1 cellular context compared by ENCODE assay signal in the genomic region with DNA sequence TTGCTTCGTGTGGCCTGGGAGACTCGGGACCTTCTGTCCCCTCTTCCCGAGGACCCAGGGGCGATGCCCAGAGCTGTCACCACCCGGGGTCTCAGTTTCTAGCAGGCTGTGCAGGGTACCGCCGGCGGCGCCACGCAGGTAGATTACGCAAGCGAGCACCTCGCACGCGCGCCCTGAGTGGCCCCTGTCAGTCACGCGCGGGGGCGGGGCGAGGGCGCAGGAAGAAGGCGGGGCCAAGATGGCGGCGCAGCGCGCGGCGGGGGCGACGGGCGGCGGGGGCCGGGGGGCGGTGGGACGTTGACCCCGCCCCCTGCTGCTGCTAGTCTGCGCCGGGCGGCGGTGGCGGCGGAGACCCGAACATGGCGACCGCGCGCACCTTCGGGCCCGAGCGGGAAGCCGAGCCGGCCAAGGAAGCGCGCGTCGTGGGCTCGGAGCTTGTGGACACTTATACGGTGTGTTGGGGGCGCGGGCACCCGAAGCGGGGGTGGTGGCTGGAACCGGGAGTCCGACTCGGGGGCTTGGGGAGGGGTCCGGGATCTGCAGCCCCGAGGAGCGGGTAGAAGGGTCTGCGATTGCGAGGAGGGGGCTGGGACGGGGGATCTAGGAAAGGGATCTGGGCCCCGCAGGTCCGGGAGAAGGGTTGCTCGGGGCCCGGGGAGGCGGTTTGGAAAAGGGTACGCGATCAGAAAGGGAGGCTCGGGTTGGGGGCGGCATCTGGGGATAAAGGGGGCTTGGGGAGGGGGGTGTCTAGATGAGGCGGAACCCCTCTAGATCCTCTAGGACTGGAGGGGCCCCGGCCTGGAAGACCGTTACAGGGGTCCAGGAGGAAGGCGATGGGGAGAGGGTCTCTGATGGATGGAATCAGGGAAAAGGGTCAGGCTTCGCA.
TF ChIP-seq lines count a peak whose summit lies in the region.

Gene NISCH (plus strand): TSS at position 322 of the 886 bp plus-strand sequence. CDS start 38 bp downstream, at position 360.

TF ChIP-seq in K562, 482 proteins besides CTCF, POLR2A, EP300 and RAD21 (continued from another document and continues in another):
- TF ChIP-seq, protein P1, sequence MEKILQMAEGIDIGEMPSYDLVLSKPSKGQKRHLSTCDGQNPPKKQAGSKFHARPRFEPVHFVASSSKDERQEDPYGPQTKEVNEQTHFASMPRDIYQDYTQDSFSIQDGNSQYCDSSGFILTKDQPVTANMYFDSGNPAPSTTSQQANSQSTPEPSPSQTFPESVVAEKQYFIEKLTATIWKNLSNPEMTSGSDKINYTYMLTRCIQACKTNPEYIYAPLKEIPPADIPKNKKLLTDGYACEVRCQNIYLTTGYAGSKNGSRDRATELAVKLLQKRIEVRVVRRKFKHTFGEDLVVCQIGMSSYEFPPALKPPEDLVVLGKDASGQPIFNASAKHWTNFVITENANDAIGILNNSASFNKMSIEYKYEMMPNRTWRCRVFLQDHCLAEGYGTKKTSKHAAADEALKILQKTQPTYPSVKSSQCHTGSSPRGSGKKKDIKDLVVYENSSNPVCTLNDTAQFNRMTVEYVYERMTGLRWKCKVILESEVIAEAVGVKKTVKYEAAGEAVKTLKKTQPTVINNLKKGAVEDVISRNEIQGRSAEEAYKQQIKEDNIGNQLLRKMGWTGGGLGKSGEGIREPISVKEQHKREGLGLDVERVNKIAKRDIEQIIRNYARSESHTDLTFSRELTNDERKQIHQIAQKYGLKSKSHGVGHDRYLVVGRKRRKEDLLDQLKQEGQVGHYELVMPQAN (IDR thresholded peaks at IDR 0.05; ENCODE audit: borderline replicate concordance), result 0 out of 2 replicates have a peak, but pooled peaks have one; percentile 26
- TF ChIP-seq HNRNPLL (IDR thresholded peaks at IDR 0.05; ENCODE audit: low read depth, low read length, poor library complexity, severe bottlenecking) (peak; percentile 69), BCL6 (CRISPR knock-in tag; IDR thresholded peaks at IDR 0.05) (no peak), PRMT5 (CRISPR knock-in tag; IDR thresholded peaks at IDR 0.05) (no peak), CREB1 (IDR thresholded peaks at IDR 0.05) (peak; percentile 48; the same call in 1 of the 2 replicates), CREB1 (CRISPR knock-in tag; IDR thresholded peaks at IDR 0.05) (0 out of 2 replicates have a peak, but pooled peaks have one; percentile 4), PTTG1 (tag; IDR thresholded peaks at IDR 0.05; ENCODE audit: low read depth) (no peak), PBX2 (CRISPR knock-in tag; IDR thresholded peaks at IDR 0.05; ENCODE audit: low read depth) (peak; percentile 80), PBX2 (tag; conservative IDR thresholded peaks at IDR 0.05; ENCODE audit: low read depth) (peak; percentile 62), HDAC2 (IDR thresholded peaks at IDR 0.05) (no peak), EGR1 (conservative IDR thresholded peaks at IDR 0.05) (peak; percentile 59), EWSR1 (IDR thresholded peaks at IDR 0.05; ENCODE audit: borderline replicate concordance, low read depth, partially characterized antibody) (no peak), ZMIZ1 (IDR thresholded peaks at IDR 0.05; ENCODE audit: low read depth in 2 of 2, low read length in 2 of 2) (peak in 1 of 2 experiments; percentile 62; a peak in 1 of 4 replicates), CC2D1A (IDR thresholded peaks at IDR 0.05) (no peak), ETV5 (CRISPR knock-in tag; IDR thresholded peaks at IDR 0.05; ENCODE audit: low read depth) (no peak), CEBPG (CRISPR knock-in tag; IDR thresholded peaks at IDR 0.05) (peak; percentile 96), CEBPG (tag; conservative IDR thresholded peaks at IDR 0.05 in 1 of 2, IDR thresholded peaks at IDR 0.05 in 1 of 2) (peak; percentile 93 to 96), SUPT5H (IDR thresholded peaks at IDR 0.05) (peak; percentile 85), ZNF696 (CRISPR knock-in tag; conservative IDR thresholded peaks at IDR 0.05) (no peak), HCFC1 (IDR thresholded peaks at IDR 0.05; ENCODE audit: low read depth, low read length) (peak; percentile 24; the same call in 1 of the 2 replicates), CBX5 (IDR thresholded peaks at IDR 0.05; ENCODE audit: borderline replicate concordance, low read depth) (no peak), FUS (optimal IDR thresholded peaks at IDR 0.05; ENCODE audit: low read depth, low read length) (no peak), ZNF124 (CRISPR knock-in tag; IDR thresholded peaks at IDR 0.05) (no peak), E2F4 (CRISPR knock-in tag; IDR thresholded peaks at IDR 0.05; ENCODE audit: low read depth) (0 out of 2 replicates have a peak, but pooled peaks have one; percentile 17), CBX1 (IDR thresholded peaks at IDR 0.05; ENCODE audit: low read depth) (0 out of 2 replicates have a peak, but pooled peaks have one; percentile 17), POLR2G (IDR thresholded peaks at IDR 0.05; ENCODE audit: low read depth, low read length) (peak; percentile 93), ZNF551 (CRISPR knock-in tag; IDR thresholded peaks at IDR 0.05) (no peak), THRAP3 (IDR thresholded peaks at IDR 0.05; ENCODE audit: borderline replicate concordance) (no peak), NR3C1 (CRISPR knock-in tag; IDR thresholded peaks at IDR 0.05) (no peak), THAP7 (CRISPR knock-in tag; IDR thresholded peaks at IDR 0.05) (no peak), CREBBP (IDR thresholded peaks at IDR 0.05; ENCODE audit: low read depth, low read length) (no peak), MECOM (CRISPR knock-in tag; IDR thresholded peaks at IDR 0.05) (no peak), DACH1 (IDR thresholded peaks at IDR 0.05; ENCODE audit: partially characterized antibody) (peak; percentile 39), PHF20 (IDR thresholded peaks at IDR 0.05; ENCODE audit: partially characterized antibody) (peak; percentile 15), CREM (IDR thresholded peaks at IDR 0.05; ENCODE audit: low read depth) (peak; percentile 54; the same call in 1 of the 2 replicates), SRSF7 (optimal IDR thresholded peaks at IDR 0.05; ENCODE audit: low read depth, low read length) (no peak)
- TF ChIP-seq, protein P2, sequence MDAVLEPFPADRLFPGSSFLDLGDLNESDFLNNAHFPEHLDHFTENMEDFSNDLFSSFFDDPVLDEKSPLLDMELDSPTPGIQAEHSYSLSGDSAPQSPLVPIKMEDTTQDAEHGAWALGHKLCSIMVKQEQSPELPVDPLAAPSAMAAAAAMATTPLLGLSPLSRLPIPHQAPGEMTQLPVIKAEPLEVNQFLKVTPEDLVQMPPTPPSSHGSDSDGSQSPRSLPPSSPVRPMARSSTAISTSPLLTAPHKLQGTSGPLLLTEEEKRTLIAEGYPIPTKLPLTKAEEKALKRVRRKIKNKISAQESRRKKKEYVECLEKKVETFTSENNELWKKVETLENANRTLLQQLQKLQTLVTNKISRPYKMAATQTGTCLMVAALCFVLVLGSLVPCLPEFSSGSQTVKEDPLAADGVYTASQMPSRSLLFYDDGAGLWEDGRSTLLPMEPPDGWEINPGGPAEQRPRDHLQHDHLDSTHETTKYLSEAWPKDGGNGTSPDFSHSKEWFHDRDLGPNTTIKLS (IDR thresholded peaks at IDR 0.05; ENCODE audit: borderline replicate concordance, low read depth), result 0 out of 2 replicates have a peak, but pooled peaks have one; percentile 71
- TF ChIP-seq, protein P3, sequence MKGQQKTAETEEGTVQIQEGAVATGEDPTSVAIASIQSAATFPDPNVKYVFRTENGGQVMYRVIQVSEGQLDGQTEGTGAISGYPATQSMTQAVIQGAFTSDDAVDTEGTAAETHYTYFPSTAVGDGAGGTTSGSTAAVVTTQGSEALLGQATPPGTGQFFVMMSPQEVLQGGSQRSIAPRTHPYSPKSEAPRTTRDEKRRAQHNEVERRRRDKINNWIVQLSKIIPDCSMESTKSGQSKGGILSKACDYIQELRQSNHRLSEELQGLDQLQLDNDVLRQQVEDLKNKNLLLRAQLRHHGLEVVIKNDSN (CRISPR knock-in tag; IDR thresholded peaks at IDR 0.05), result peak; percentile 86
- TF ChIP-seq, protein P4, sequence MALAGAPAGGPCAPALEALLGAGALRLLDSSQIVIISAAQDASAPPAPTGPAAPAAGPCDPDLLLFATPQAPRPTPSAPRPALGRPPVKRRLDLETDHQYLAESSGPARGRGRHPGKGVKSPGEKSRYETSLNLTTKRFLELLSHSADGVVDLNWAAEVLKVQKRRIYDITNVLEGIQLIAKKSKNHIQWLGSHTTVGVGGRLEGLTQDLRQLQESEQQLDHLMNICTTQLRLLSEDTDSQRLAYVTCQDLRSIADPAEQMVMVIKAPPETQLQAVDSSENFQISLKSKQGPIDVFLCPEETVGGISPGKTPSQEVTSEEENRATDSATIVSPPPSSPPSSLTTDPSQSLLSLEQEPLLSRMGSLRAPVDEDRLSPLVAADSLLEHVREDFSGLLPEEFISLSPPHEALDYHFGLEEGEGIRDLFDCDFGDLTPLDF (CRISPR knock-in tag; IDR thresholded peaks at IDR 0.05), result no peak
- TF ChIP-seq, protein P5, sequence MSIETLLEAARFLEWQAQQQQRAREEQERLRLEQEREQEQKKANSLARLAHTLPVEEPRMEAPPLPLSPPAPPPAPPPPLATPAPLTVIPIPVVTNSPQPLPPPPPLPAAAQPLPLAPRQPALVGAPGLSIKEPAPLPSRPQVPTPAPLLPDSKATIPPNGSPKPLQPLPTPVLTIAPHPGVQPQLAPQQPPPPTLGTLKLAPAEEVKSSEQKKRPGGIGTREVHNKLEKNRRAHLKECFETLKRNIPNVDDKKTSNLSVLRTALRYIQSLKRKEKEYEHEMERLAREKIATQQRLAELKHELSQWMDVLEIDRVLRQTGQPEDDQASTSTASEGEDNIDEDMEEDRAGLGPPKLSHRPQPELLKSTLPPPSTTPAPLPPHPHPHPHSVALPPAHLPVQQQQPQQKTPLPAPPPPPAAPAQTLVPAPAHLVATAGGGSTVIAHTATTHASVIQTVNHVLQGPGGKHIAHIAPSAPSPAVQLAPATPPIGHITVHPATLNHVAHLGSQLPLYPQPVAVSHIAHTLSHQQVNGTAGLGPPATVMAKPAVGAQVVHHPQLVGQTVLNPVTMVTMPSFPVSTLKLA (conservative IDR thresholded peaks at IDR 0.05), result peak; percentile 54 to 57
- TF ChIP-seq, protein P6, sequence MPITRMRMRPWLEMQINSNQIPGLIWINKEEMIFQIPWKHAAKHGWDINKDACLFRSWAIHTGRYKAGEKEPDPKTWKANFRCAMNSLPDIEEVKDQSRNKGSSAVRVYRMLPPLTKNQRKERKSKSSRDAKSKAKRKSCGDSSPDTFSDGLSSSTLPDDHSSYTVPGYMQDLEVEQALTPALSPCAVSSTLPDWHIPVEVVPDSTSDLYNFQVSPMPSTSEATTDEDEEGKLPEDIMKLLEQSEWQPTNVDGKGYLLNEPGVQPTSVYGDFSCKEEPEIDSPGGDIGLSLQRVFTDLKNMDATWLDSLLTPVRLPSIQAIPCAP (CRISPR knock-in tag; IDR thresholded peaks at IDR 0.05; ENCODE audit: borderline replicate concordance), result no peak
